Comparison of ENCODE assay signal across 25 cellular contexts in genomic region chr7:148735141-148735540, GRCh38.
"Had no signal": no experiment of that assay in that cellular context is flagged by ENCODE, and none has a peak within 500 bp of the region (broad histone marks: within the 10 kb centered on the region; RNA-seq: fewer than 3 reads in every experiment).

No MANE protein-coding gene starts in this region.

- H3K9me3 ChIP-seq: sigmoid colon, stomach, suprapubic skin, tibial nerve had no signal

- ATAC-seq: effector memory CD8-positive, alpha-beta T cell; esophagus mucosa; stimulated activated memory B cell treated with anti-CD40 and anti-IgM and Interleukin-4, amounts not matched to agents 10 μg/mL and 1 μg/mL and 100 μg/mL, for 72 hours; T-cell had no signal

- H3K27ac Mint-ChIP-seq: activated naive CD8-positive, alpha-beta T cell; nephron; stimulated activated memory B cell treated with anti-CD40 and anti-IgM and Interleukin-4, amounts not matched to agents 10 μg/mL and 1 μg/mL and 100 μg/mL, for 72 hours; T-cell had no signal

- H3K9me3 Mint-ChIP-seq: effector memory CD8-positive, alpha-beta T cell; nephron; stimulated activated memory B cell treated with anti-CD40 and anti-IgM and Interleukin-4, amounts not matched to agents 10 μg/mL and 1 μg/mL and 100 μg/mL, for 72 hours; T-cell had no signal

- H3K27ac ChIP-seq: sigmoid colon, stomach, suprapubic skin, tibial nerve, WERI-Rb-1 had no signal

- H3K4me1 Mint-ChIP-seq: stimulated activated memory B cell treated with anti-CD40 and anti-IgM and Interleukin-4, amounts not matched to agents 10 μg/mL and 1 μg/mL and 100 μg/mL, for 72 hours had no signal

- H3K27me3 Mint-ChIP-seq: activated naive CD8-positive, alpha-beta T cell; effector memory CD8-positive, alpha-beta T cell; stimulated activated memory B cell treated with anti-CD40 and anti-IgM and Interleukin-4, amounts not matched to agents 10 μg/mL and 1 μg/mL and 100 μg/mL, for 72 hours; T-cell had no signal

- H3K4me3 Mint-ChIP-seq: activated naive CD8-positive, alpha-beta T cell; effector memory CD8-positive, alpha-beta T cell; nephron; stimulated activated memory B cell treated with anti-CD40 and anti-IgM and Interleukin-4, amounts not matched to agents 10 μg/mL and 1 μg/mL and 100 μg/mL, for 72 hours; T-cell had no signal

- H3K4me3 ChIP-seq: sigmoid colon, smooth muscle cell, stomach, suprapubic skin, tibial nerve had no signal

- DNase-seq: activated CD4-positive, alpha-beta T cell treated with anti-CD3 and anti-CD28 coated beads for 1 hour; activated CD4-positive, alpha-beta T cell treated with anti-CD3 and anti-CD28 coated beads, Interleukin-2, amount 50 U/mL, for 4 hours; activated CD8-positive, alpha-beta memory T cell treated with anti-CD3 and anti-CD28 coated beads, Interleukin-2, amount 50 U/mL, for 48 hours; activated effector memory CD4-positive, alpha-beta T cell treated with anti-CD3 and anti-CD28 coated beads, Interleukin-2, amount 50 U/mL, for 16 hours; activated T-cell treated with anti-CD3 and anti-CD28 coated beads, Interleukin-2, amount 50 U/mL, for 48 hours; amniotic stem cell; effector memory CD8-positive, alpha-beta T cell; foreskin melanocyte; glutamatergic neuron; hypothalamus; mesenchymal stem cell; nucleus accumbens; retina; sigmoid colon; stimulated activated CD4-positive, alpha-beta T cell treated with anti-CD3 and anti-CD28 coated beads, Interleukin-15, amount 100 ng/mL, for 24 hours; stomach; T-cell; WERI-Rb-1 had no signal

- H3K27me3 ChIP-seq: sigmoid colon, stomach, suprapubic skin, tibial nerve had no signal
